Comparison of ENCODE assay signal across 12 cellular contexts in genomic region chr14:37598085-37598972, GRCh38. TPM values are rescaled to one million over a fixed set of nuclear protein-coding genes. Genes with fewer than 3 reads are reported as not detected.
DNase-seq lines count a peak whose midpoint lies in the region; ATAC-seq and TF ChIP-seq lines count a peak whose summit lies in the region.
"Had no signal": no experiment of that assay in that cellular context is flagged by ENCODE, and none has a peak within 500 bp of the region (broad histone marks: within the 10 kb centered on the region; RNA-seq: fewer than 3 reads in every experiment).

No MANE protein-coding gene starts in this region.

- no peak overlapping the region for H3K27ac ChIP-seq in subcutaneous abdominal adipose tissue (ENCODE audit: low read depth, low read length)

- H3K4me1 Mint-ChIP-seq in activated naive CD4-positive, alpha-beta T cell treated with anti-CD3 and anti-CD28 coated beads for 36 hours (ENCODE audit: low read depth) = peaks cover 35% of the 10 kb centered on the region
- H3K4me1 Mint-ChIP-seq in T-helper 17 cell = peaks cover 8% of the 10 kb centered on the region

- H3K27me3 ChIP-seq in subcutaneous abdominal adipose tissue (ENCODE audit: control insufficient read depth in 5 of 5, insufficient read depth in 4 of 5, low read length in 5 of 5) = peaks cover 61 to 84% (median 77%) of the 10 kb centered on the region in 5 donors

- no peaks in the 10 kb centered on the region for H3K36me3 ChIP-seq in subcutaneous abdominal adipose tissue (ENCODE audit: control insufficient read depth in 5 of 5, insufficient read depth in 5 of 5, low read length in 5 of 5)

- intact Hi-C loops in activated naive CD4-positive, alpha-beta T cell treated with anti-CD3 and anti-CD28 coated beads for 36 hours (cut with micrococcal nuclease) = loop anchor here (5.0 to 10.0 kb wide), 7 partner anchors 936 to 1669 kb away; partner anchors contain the start of gene PAX9
- intact Hi-C loops in left colon (cut with DNase I, micrococcal nuclease) = no loop called here

- H3K4me3 ChIP-seq in subcutaneous abdominal adipose tissue (ENCODE audit: low read depth in 1 of 5, low read length in 5 of 5) = peak overlapping the region in 4 of 5 donors; percentile 24 to 65 (median 46)

- peaks cover 2 to 49% (median 41%) of the 10 kb centered on the region in 5 donors for H3K4me1 ChIP-seq in subcutaneous abdominal adipose tissue (ENCODE audit: control insufficient read depth in 5 of 5, insufficient read depth in 5 of 5, low read length in 5 of 5)

- CTCF ChIA-PET in activated naive CD4-positive, alpha-beta T cell treated with anti-CD3 and anti-CD28 coated beads for 36 hours (lab: Charles Lee) = no interaction called here
- CTCF ChIA-PET in HEK293T (lab: Yijun Ruan, JAX) = interaction anchor here (0.7 kb wide), 2 partner anchors 432 to 714 kb away, joined by 3 to 6 read pairs; no protein-coding TSS in a partner anchor

- no peak overlapping the region for H3K4me3 Mint-ChIP-seq in activated naive CD4-positive, alpha-beta T cell treated with anti-CD3 and anti-CD28 coated beads for 36 hours
- peak overlapping the region; percentile 3 for H3K4me3 Mint-ChIP-seq in T-helper 17 cell

- peaks cover 75% of the 10 kb centered on the region for H3K27me3 Mint-ChIP-seq in activated naive CD4-positive, alpha-beta T cell treated with anti-CD3 and anti-CD28 coated beads for 36 hours (ENCODE audit: low read depth)
- H3K27me3 Mint-ChIP-seq in T-helper 17 cell = peaks cover 76% of the 10 kb centered on the region

- H3K9me3 ChIP-seq in T-helper 17 cell (ENCODE audit: control insufficient read depth, low read length, poor library complexity, severe bottlenecking) = no peaks in the 10 kb centered on the region
- no peaks in the 10 kb centered on the region for H3K9me3 ChIP-seq in subcutaneous abdominal adipose tissue (ENCODE audit: control insufficient read depth in 5 of 5, low read length in 5 of 5)

- H3K36me3 Mint-ChIP-seq in activated naive CD4-positive, alpha-beta T cell treated with anti-CD3 and anti-CD28 coated beads for 36 hours (ENCODE audit: low read depth) = peaks cover 9% of the 10 kb centered on the region
- H3K36me3 Mint-ChIP-seq in T-helper 17 cell (ENCODE audit: low read depth) = peaks cover 9% of the 10 kb centered on the region

- POLR2A ChIA-PET in HEK293T (lab: Yijun Ruan, JAX) = no interaction called here

- H3K9me3 Mint-ChIP-seq in activated naive CD4-positive, alpha-beta T cell treated with anti-CD3 and anti-CD28 coated beads for 36 hours = peaks cover 2% of the 10 kb centered on the region

- ATAC-seq in T-helper 17 cell (no peak), left colon (peak; percentile 49), HG02763 (IDR thresholded peaks at IDR 0.05; ENCODE audit: unreplicated experiment) (no peak)

- H3K27ac Mint-ChIP-seq in activated naive CD4-positive, alpha-beta T cell treated with anti-CD3 and anti-CD28 coated beads for 36 hours = peak overlapping the region; percentile 50
- no peak overlapping the region for H3K27ac Mint-ChIP-seq in T-helper 17 cell

- DNase-seq in activated naive CD4-positive, alpha-beta T cell treated with anti-CD3 and anti-CD28 coated beads for 36 hours = no peak
- DNase-seq in activated naive CD4-positive, alpha-beta T cell treated with anti-CD3 and anti-CD28 coated beads, Interleukin-2, amount 50 U/mL, for 16 hours = no peak
- DNase-seq in T-helper 17 cell = no peak
- peak; percentile 55 to 75 for DNase-seq in left colon
- DNase-seq in iPS-NIHi7 (ENCODE audit: extremely low spot score) = no peak
- DNase-seq in HEK293T (ENCODE audit: extremely low spot score) = no peak
- DNase-seq: activated gamma-delta T cell treated with Interleukin-2 at 50 U/mL for 16 hours, NCI-H524 had no signal

- H3K9ac ChIP-seq in subcutaneous abdominal adipose tissue (ENCODE audit: low read length in 5 of 5) = no peak overlapping the region

TF ChIP-seq in HEK293T, 16 proteins besides CTCF, POLR2A, EP300 and RAD21:
- TF ChIP-seq FOXK2 (IDR thresholded peaks at IDR 0.05) (no peak), NFRKB (IDR thresholded peaks at IDR 0.05) (no peak), FOXM1 (IDR thresholded peaks at IDR 0.05; ENCODE audit: borderline replicate concordance) (no peak), ARNT (IDR thresholded peaks at IDR 0.05) (no peak), PKNOX1 (IDR thresholded peaks at IDR 0.05) (no peak), SUZ12 (IDR thresholded peaks at IDR 0.05) (no peak), BHLHE40 (IDR thresholded peaks at IDR 0.05; ENCODE audit: borderline replicate concordance) (no peak), ELF4 (IDR thresholded peaks at IDR 0.05) (no peak), TARDBP (IDR thresholded peaks at IDR 0.05) (no peak), LEF1 (IDR thresholded peaks at IDR 0.05; ENCODE audit: borderline replicate concordance) (no peak), L3MBTL2 (conservative IDR thresholded peaks at IDR 0.05) (no peak), ZNF384 (IDR thresholded peaks at IDR 0.05) (no peak), SP1 (IDR thresholded peaks at IDR 0.05) (no peak), CTBP1 (IDR thresholded peaks at IDR 0.05; ENCODE audit: borderline replicate concordance) (no peak), HDGF (IDR thresholded peaks at IDR 0.05; ENCODE audit: borderline replicate concordance) (no peak), FOXA1 (IDR thresholded peaks at IDR 0.05) (no peak)

RNA-seq across cellular contexts. Expression of gene TTC6, which starts 2.9 kb away (rescaled TPM):
- total RNA-seq in activated naive CD4-positive, alpha-beta T cell treated with anti-CD3 and anti-CD28 coated beads for 36 hours = not detected
- not detected for total RNA-seq in T-helper 17 cell
- total RNA-seq in left colon = 1 to 10 TPM; 5.5 to 6.7 TPM
- total RNA-seq: omental fat pad; T-helper 1 cell treated with Interleukin-12 subunit alpha and Interleukin-12 subunit beta and Interleukin-4 antibody, amounts not matched to agents 30 ng/mL and 1 ng/mL, for 36 hours had no signal

RNA-seq across cellular contexts. Expression of gene FOXA1, which starts 3.3 kb away (rescaled TPM):
- not detected for total RNA-seq in activated naive CD4-positive, alpha-beta T cell treated with anti-CD3 and anti-CD28 coated beads for 36 hours
- total RNA-seq in T-helper 17 cell = not detected
- total RNA-seq in left colon = 10 to 100 TPM; 58.4 to 72.0 TPM
- total RNA-seq: omental fat pad; T-helper 1 cell treated with Interleukin-12 subunit alpha and Interleukin-12 subunit beta and Interleukin-4 antibody, amounts not matched to agents 30 ng/mL and 1 ng/mL, for 36 hours had no signal

Comparison
In these comparisons a context has a peak if more than half of its experiments do, and no peak if none do; other contexts are left out.
1. DNase-seq: peak in left colon (2 of 2); none in activated naive CD4-positive, alpha-beta T cell treated with anti-CD3 and anti-CD28 coated beads for 36 hours (single experiment), activated naive CD4-positive, alpha-beta T cell treated with anti-CD3 and anti-CD28 coated beads, Interleukin-2, amount 50 U/mL, for 16 hours (single experiment), T-helper 17 cell (0 of 3), iPS-NIHi7 (single experiment) and HEK293T (single experiment).
2. RNA of gene TTC6, which starts 2.9 kb away (total RNA-seq): 5.5 to 6.7 TPM in left colon; not detected in activated naive CD4-positive, alpha-beta T cell treated with anti-CD3 and anti-CD28 coated beads for 36 hours and not detected in T-helper 17 cell; every median in the first group is over 4 times any median in the second.
3. RNA of gene FOXA1, which starts 3.3 kb away (total RNA-seq): 58.4 to 72.0 TPM in left colon; not detected in T-helper 17 cell and not detected in activated naive CD4-positive, alpha-beta T cell treated with anti-CD3 and anti-CD28 coated beads for 36 hours; every median in the first group is over 10 times any median in the second.